ENCODE assay signal across 8 cellular contexts in genomic region chr17:4161179-4161559, GRCh38. TPM values are rescaled to one million over a fixed set of nuclear protein-coding genes. Genes with fewer than 3 reads are reported as not detected.
DNase-seq lines count a peak whose midpoint lies in the region; ATAC-seq lines count a peak whose summit lies in the region.

No MANE protein-coding gene starts in this region.

- DNase-seq in ACHN (peak; percentile 52), HPDE6-E6E7 (ENCODE audit: extremely low spot score) (peak; percentile 95), adipocyte (ENCODE audit: low read depth) (peak; percentile 97), Ammon's horn (ENCODE audit: low spot score) (no peak), left colon (no peak)

- H3K36me3 ChIP-seq in adipocyte (ENCODE audit: control insufficient read depth, insufficient read depth, low read length, severe bottlenecking) = peaks cover 36% of the 10 kb centered on the region

- H3K9me3 ChIP-seq in adipocyte (ENCODE audit: control insufficient read depth, low read length) = no peaks in the 10 kb centered on the region

- no peaks in the 10 kb centered on the region for H3K27me3 ChIP-seq in adipocyte (replicated peaks; ENCODE audit: control insufficient read depth, insufficient read depth, low read length)
- H3K27me3 ChIP-seq in layer of hippocampus (ENCODE audit: control insufficient read depth, insufficient read depth, low read length) = no peaks in the 10 kb centered on the region

- in situ Hi-C loops in ACHN (cut with HindIII; ENCODE audit: low pct_ligation_motif_present, low pct_unique_long_range_greater_than_20kb, low sequenced_read_pairs) = no loop called here

- H3K27ac ChIP-seq in layer of hippocampus (ENCODE audit: low read depth, low read length) = peak overlapping the region; percentile 75

- ATAC-seq in GM19035 (IDR thresholded peaks at IDR 0.05; ENCODE audit: unreplicated experiment) (no peak), left colon (no peak), GM18498 (IDR thresholded peaks at IDR 0.05; ENCODE audit: unreplicated experiment) (no peak)

- H3K4me1 ChIP-seq in adipocyte (ENCODE audit: control insufficient read depth, insufficient read depth, low read length) = peaks cover 35% of the 10 kb centered on the region

- H3K9ac ChIP-seq in adipocyte (ENCODE audit: low read length) = peak overlapping the region; percentile 17

- intact Hi-C loops in left colon (cut with DNase I, micrococcal nuclease) = no loop called here

- H3K4me3 ChIP-seq in adipocyte (ENCODE audit: low read length) = no peak overlapping the region

RNA-seq across cellular contexts. Expression of gene CYB5D2, which starts 18.2 kb away (rescaled TPM):
- total RNA-seq in left colon = 10 to 100 TPM; 11.8 to 16.3 TPM

RNA-seq across cellular contexts. Expression of gene ZZEF1, which starts 18.3 kb away (rescaled TPM):
- 100 to 1,000 TPM; 134 to 164 TPM for total RNA-seq in left colon

Comparison
In these comparisons a context has a peak if more than half of its experiments do, and no peak if none do; other contexts are left out.
1. DNase-seq: peak in ACHN (single experiment), HPDE6-E6E7 (single experiment) and adipocyte (single experiment); none in Ammon's horn (single experiment) and left colon (0 of 2).